Comparison of ENCODE assay signal across 1 cellular context in the genomic region with DNA sequence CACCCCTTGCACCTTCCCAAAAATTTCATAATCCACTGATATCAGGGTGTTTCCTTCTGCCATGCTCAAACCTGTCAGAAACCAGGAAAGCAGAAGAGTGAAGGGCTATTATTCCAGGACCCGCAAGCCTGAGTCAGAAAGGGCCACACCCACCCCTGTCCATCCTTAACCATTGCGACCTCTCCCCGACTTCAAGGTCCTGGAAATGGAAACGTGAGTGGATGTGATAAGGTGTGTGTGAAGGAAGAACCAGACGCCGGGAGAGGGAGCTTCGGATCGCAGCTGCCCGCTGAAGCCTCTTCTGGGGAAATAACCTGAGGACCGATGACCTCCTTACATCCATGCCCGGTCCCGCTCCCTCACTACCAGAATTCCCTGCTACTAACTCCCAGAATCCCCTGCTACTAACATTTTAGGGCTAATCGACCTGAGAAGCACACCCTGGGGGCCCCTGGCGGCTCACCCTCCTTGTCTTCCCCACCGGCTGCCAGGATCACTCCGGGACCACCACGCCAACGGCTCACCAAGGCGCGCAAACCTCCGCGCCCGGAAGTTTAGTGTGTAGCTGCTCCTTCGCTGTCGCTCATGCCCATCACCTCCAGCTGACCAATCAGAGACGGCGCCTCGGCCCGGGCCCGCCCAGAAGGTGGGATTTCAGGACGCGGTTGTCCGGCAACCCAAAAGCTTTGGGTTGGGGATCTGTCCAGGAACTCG.
A peak's percentile ranks its signal among the peaks of the same experiment; 100 is the strongest.
TF ChIP-seq lines count a peak whose summit lies in the region.

A gene (minus strand): TSS at position 534 of the 714 bp plus-strand sequence. CDS start 471 bp downstream, at position 63.

TF ChIP-seq in WTC11, 78 proteins besides CTCF, POLR2A, EP300 and RAD21 (continued from another document):
- TF ChIP-seq, protein P1, sequence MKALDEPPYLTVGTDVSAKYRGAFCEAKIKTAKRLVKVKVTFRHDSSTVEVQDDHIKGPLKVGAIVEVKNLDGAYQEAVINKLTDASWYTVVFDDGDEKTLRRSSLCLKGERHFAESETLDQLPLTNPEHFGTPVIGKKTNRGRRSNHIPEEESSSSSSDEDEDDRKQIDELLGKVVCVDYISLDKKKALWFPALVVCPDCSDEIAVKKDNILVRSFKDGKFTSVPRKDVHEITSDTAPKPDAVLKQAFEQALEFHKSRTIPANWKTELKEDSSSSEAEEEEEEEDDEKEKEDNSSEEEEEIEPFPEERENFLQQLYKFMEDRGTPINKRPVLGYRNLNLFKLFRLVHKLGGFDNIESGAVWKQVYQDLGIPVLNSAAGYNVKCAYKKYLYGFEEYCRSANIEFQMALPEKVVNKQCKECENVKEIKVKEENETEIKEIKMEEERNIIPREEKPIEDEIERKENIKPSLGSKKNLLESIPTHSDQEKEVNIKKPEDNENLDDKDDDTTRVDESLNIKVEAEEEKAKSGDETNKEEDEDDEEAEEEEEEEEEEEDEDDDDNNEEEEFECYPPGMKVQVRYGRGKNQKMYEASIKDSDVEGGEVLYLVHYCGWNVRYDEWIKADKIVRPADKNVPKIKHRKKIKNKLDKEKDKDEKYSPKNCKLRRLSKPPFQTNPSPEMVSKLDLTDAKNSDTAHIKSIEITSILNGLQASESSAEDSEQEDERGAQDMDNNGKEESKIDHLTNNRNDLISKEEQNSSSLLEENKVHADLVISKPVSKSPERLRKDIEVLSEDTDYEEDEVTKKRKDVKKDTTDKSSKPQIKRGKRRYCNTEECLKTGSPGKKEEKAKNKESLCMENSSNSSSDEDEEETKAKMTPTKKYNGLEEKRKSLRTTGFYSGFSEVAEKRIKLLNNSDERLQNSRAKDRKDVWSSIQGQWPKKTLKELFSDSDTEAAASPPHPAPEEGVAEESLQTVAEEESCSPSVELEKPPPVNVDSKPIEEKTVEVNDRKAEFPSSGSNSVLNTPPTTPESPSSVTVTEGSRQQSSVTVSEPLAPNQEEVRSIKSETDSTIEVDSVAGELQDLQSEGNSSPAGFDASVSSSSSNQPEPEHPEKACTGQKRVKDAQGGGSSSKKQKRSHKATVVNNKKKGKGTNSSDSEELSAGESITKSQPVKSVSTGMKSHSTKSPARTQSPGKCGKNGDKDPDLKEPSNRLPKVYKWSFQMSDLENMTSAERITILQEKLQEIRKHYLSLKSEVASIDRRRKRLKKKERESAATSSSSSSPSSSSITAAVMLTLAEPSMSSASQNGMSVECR (CRISPR knock-in tag; IDR thresholded peaks at IDR 0.05; ENCODE audit: borderline replicate concordance) = peak; percentile 27; the same call in 1 of the 2 replicates
- peak; percentile 89 for TF ChIP-seq NFYB (CRISPR knock-in tag; conservative IDR thresholded peaks at IDR 0.05; ENCODE audit: low read depth)
- TF ChIP-seq, protein P2, sequence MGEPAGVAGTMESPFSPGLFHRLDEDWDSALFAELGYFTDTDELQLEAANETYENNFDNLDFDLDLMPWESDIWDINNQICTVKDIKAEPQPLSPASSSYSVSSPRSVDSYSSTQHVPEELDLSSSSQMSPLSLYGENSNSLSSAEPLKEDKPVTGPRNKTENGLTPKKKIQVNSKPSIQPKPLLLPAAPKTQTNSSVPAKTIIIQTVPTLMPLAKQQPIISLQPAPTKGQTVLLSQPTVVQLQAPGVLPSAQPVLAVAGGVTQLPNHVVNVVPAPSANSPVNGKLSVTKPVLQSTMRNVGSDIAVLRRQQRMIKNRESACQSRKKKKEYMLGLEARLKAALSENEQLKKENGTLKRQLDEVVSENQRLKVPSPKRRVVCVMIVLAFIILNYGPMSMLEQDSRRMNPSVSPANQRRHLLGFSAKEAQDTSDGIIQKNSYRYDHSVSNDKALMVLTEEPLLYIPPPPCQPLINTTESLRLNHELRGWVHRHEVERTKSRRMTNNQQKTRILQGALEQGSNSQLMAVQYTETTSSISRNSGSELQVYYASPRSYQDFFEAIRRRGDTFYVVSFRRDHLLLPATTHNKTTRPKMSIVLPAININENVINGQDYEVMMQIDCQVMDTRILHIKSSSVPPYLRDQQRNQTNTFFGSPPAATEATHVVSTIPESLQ (CRISPR knock-in tag; IDR thresholded peaks at IDR 0.05) = no peak
- TF ChIP-seq ZNF317 (CRISPR knock-in tag; IDR thresholded peaks at IDR 0.05; ENCODE audit: borderline replicate concordance, low read depth) = no peak
- TF ChIP-seq PRRX2 (CRISPR knock-in tag; IDR thresholded peaks at IDR 0.05) = no peak
- TF ChIP-seq ZNF396 (CRISPR knock-in tag; IDR thresholded peaks at IDR 0.05; ENCODE audit: borderline replicate concordance) = no peak
